ENCODE assay signal across 9 cellular contexts in genomic region chr14:75333523-75334190, GRCh38. TPM values are rescaled to one million over a fixed set of nuclear protein-coding genes. Genes with fewer than 3 reads are reported as not detected.
DNase-seq lines count a peak whose midpoint lies in the region; ATAC-seq, FAIRE-seq and TF ChIP-seq lines count a peak whose summit lies in the region.
"Had no signal": no experiment of that assay in that cellular context is flagged by ENCODE, and none has a peak within 500 bp of the region (broad histone marks: within the 10 kb centered on the region; RNA-seq: fewer than 3 reads in every experiment).

No MANE protein-coding gene starts in this region.

- WGBS in gastroesophageal sphincter (ENCODE audit: low coverage in 1 of 2), 2 donors = 80% methylated on average over 2 of the region's 27 CpGs; no CpG with 5 or more reads in 1 of the 2 donors
- 72 to 83% (median 74%) methylated on average over 24 to 27 of the region's 27 CpGs for WGBS in small intestine, 3 donors

- peak overlapping the region; percentile 86 for H3K27ac Mint-ChIP-seq in T-helper 2 cell treated with Interferon-gamma antibody and Interleukin-4, amounts not matched to agents 5 μg/mL and 100 μg/mL, for 36 hours

- H3K27me3 ChIP-seq in gastroesophageal sphincter (no peaks in the 10 kb centered on the region), small intestine (ENCODE audit: control insufficient read depth in 2 of 2, insufficient read depth in 2 of 2, low read length in 2 of 2) (no peaks in the 10 kb centered on the region)

- TF ChIP-seq CTCF in GM13976 (IDR thresholded peaks at IDR 0.05; ENCODE audit: borderline replicate concordance, control extremely low read depth, extremely low read depth, insufficient read depth, missing control alignments) (no peak), gastroesophageal sphincter (IDR thresholded peaks at IDR 0.05) (no peak)

- H3K36me3 ChIP-seq in gastroesophageal sphincter (no peaks in the 10 kb centered on the region), small intestine (ENCODE audit: control insufficient read depth in 2 of 2, insufficient read depth in 2 of 2, low read length in 2 of 2) (no peaks in the 10 kb centered on the region)

- ATAC-seq in gastroesophageal sphincter = peak; percentile 11
- ATAC-seq: HCT116 had no signal

- FAIRE-seq in small intestine (lab: Jason Lieb, UNC) (no peak), urothelium cell line (lab: Jason Lieb, UNC) (no peak)

- DNase-seq in GM13976 (ENCODE audit: low spot score) = peak; percentile 28
- no peak for DNase-seq in T-helper 2 cell treated with Interferon-gamma antibody and Interleukin-4, amounts not matched to agents 5 μg/mL and 100 μg/mL, for 36 hours (ENCODE audit: low spot score)
- no peak for DNase-seq in small intestine
- no peak for DNase-seq in foreskin melanocyte
- DNase-seq in urothelium cell line (ENCODE audit: low spot score) = no peak
- no peak for DNase-seq in NCI-H2107 (lab: John Stamatoyannopoulos, UW)
- no peak for DNase-seq in GM03348 (ENCODE audit: low spot score)

- H3K4me3 ChIP-seq in gastroesophageal sphincter (no peak overlapping the region), small intestine (ENCODE audit: low read depth in 1 of 2, low read length in 2 of 2) (no peak overlapping the region)

- H3K4me1 Mint-ChIP-seq in T-helper 2 cell treated with Interferon-gamma antibody and Interleukin-4, amounts not matched to agents 5 μg/mL and 100 μg/mL, for 36 hours (ENCODE audit: low read depth) = peaks cover 17% of the 10 kb centered on the region

- H3K9me3 Mint-ChIP-seq in T-helper 2 cell treated with Interferon-gamma antibody and Interleukin-4, amounts not matched to agents 5 μg/mL and 100 μg/mL, for 36 hours = no peaks in the 10 kb centered on the region

- H3K4me1 ChIP-seq in gastroesophageal sphincter (peaks cover 0 to 16% (median 0%) of the 10 kb centered on the region in 3 donors), small intestine (ENCODE audit: control insufficient read depth in 2 of 2, insufficient read depth in 1 of 2, low read depth in 1 of 2, low read length in 1 of 2) (no peaks in the 10 kb centered on the region)

- peak overlapping the region in 3 of 4 donors; percentile 55 to 70 (median 64) for H3K27ac ChIP-seq in gastroesophageal sphincter
- peak overlapping the region; percentile 54 to 59 for H3K27ac ChIP-seq in small intestine (ENCODE audit: low read depth in 1 of 2, low read length in 1 of 2)

- peaks cover 15% of the 10 kb centered on the region for H3K27me3 Mint-ChIP-seq in T-helper 2 cell treated with Interferon-gamma antibody and Interleukin-4, amounts not matched to agents 5 μg/mL and 100 μg/mL, for 36 hours (ENCODE audit: low read depth)

- no peak for TF ChIP-seq POLR2A in gastroesophageal sphincter (IDR thresholded peaks at IDR 0.05)

- no peaks in the 10 kb centered on the region for H3K9me3 ChIP-seq in gastroesophageal sphincter
- H3K9me3 ChIP-seq in small intestine (ENCODE audit: control insufficient read depth, low read depth) = no peaks in the 10 kb centered on the region

- TF ChIP-seq EP300 in gastroesophageal sphincter (IDR thresholded peaks at IDR 0.05) = no peak

- H3K36me3 Mint-ChIP-seq in T-helper 2 cell treated with Interferon-gamma antibody and Interleukin-4, amounts not matched to agents 5 μg/mL and 100 μg/mL, for 36 hours (ENCODE audit: low read depth) = no peaks in the 10 kb centered on the region

- peak overlapping the region; percentile 73 for H3K4me3 Mint-ChIP-seq in T-helper 2 cell treated with Interferon-gamma antibody and Interleukin-4, amounts not matched to agents 5 μg/mL and 100 μg/mL, for 36 hours

- in situ Hi-C loops in GM13976 (cut with MboI; ENCODE audit: low sequenced_read_pairs, unreplicated experiment) = no loop called here

RNA-seq across cellular contexts. Expression of gene FOS, which starts 55.0 kb away (rescaled TPM):
- 100 to 1,000 TPM in 3 of 4 donors, 10 to 100 TPM in 1; 78.0 to 286 (median 179) TPM for total RNA-seq in gastroesophageal sphincter
- 100 to 1,000 TPM in 2 of 3 donors, 10 to 100 TPM in 1; 71.6 to 344 (median 136) TPM for polyA plus RNA-seq in small intestine
